Comparison of ENCODE assay signal across 18 cellular contexts in the genomic region with DNA sequence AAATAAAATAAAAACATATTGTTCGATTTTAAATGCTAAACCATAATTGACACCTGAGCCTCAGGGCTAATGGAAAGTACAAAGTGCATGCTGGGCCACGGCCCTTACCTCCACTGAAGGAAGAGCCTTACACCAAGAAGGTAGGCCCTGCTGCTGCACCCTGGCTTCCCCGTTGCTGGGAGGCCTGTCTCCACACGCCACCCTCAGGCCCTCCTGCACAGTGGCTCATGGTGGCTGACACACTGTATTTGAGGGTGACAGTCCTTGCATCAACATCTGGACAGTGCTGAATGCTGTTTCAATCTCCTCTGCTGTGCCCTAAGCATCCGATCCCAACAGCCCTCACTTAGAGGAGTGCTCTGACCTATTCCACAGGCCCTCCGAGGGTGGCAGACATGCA. TPM values are rescaled to one million over a fixed set of nuclear protein-coding genes. Genes with fewer than 3 reads are reported as not detected.
"Had no signal": no experiment of that assay in that cellular context is flagged by ENCODE, and none has a peak within 500 bp of the region (broad histone marks: within the 10 kb centered on the region; RNA-seq: fewer than 3 reads in every experiment).

No MANE protein-coding gene starts in this region.

- H3K4me1 ChIP-seq: psoas muscle had no signal

- H3K9me3 ChIP-seq: mucosa of descending colon, psoas muscle, tibial nerve had no signal

- H3K36me3 Mint-ChIP-seq: brain; natural killer cell treated with Interleukin-12 subunit alpha and Interleukin-12 subunit beta and Interleukin-15 and Interleukin-18, amount 100 ng/mL, for 72 hours; stimulated activated naive B cell treated with anti-CD40 and anti-IgM and Interleukin-4, amounts not matched to agents 10 μg/mL and 1 μg/mL and 100 μg/mL, for 72 hours had no signal

- H3K27ac ChIP-seq: psoas muscle, tibial nerve, VCaP had no signal

- H3K4me3 ChIP-seq: mucosa of descending colon, psoas muscle, tibial nerve had no signal

- H3K36me3 ChIP-seq: tibial nerve had no signal

- H3K4me3 Mint-ChIP-seq: activated T-helper 1 cell treated with anti-CD3 and anti-CD28 coated beads, Interleukin-12 subunit alpha, Interleukin-12 subunit beta, Interleukin-2, Interleukin-4 antibody, amounts not matched to agents 30 ng/mL and 10 ng/mL and 1 ng/mL, durations not matched to agents 14 hours and 24 hours and 36 hours; brain; central memory CD8-positive, alpha-beta T cell; effector memory CD8-positive, alpha-beta T cell; natural killer cell treated with Interleukin-12 subunit alpha and Interleukin-12 subunit beta and Interleukin-15 and Interleukin-18, amount 100 ng/mL, for 72 hours; stimulated activated naive B cell treated with anti-CD40 and anti-IgM and Interleukin-4, amounts not matched to agents 10 μg/mL and 1 μg/mL and 100 μg/mL, for 72 hours had no signal

- DNase-seq: amniotic stem cell; effector memory CD8-positive, alpha-beta T cell; hippocampal formation; mammary epithelial cell; mucosa of descending colon; psoas muscle; stimulated activated CD4-positive, alpha-beta T cell treated with anti-CD3 and anti-CD28 coated beads, Interleukin-2, amount 100 ng/mL, for 24 hours; stimulated activated naive B cell treated with anti-CD40 and anti-IgM and Interleukin-4, amounts not matched to agents 10 μg/mL and 1 μg/mL and 100 μg/mL, for 72 hours had no signal

- H3K27ac Mint-ChIP-seq: activated naive CD4-positive, alpha-beta T cell treated with anti-CD3 and anti-CD28 coated beads, Interleukin-2, amount 50 U/mL, for 72 hours; activated T-helper 1 cell treated with anti-CD3 and anti-CD28 coated beads, Interleukin-12 subunit alpha, Interleukin-12 subunit beta, Interleukin-2, Interleukin-4 antibody, amounts not matched to agents 30 ng/mL and 10 ng/mL and 1 ng/mL, durations not matched to agents 14 hours and 24 hours and 36 hours; natural killer cell treated with Interleukin-12 subunit alpha and Interleukin-12 subunit beta and Interleukin-15 and Interleukin-18, amount 100 ng/mL, for 72 hours; stimulated activated naive B cell treated with anti-CD40 and anti-IgM and Interleukin-4, amounts not matched to agents 10 μg/mL and 1 μg/mL and 100 μg/mL, for 72 hours had no signal

- ATAC-seq: activated naive CD4-positive, alpha-beta T cell treated with anti-CD3 and anti-CD28 coated beads, Interleukin-2, amount 50 U/mL, for 72 hours; effector memory CD8-positive, alpha-beta T cell; mucosa of descending colon; natural killer cell treated with Interleukin-12 subunit alpha and Interleukin-12 subunit beta and Interleukin-15 and Interleukin-18, amount 100 ng/mL, for 72 hours; psoas muscle; sciatic nerve; stimulated activated naive B cell treated with anti-CD40 and anti-IgM and Interleukin-4, amounts not matched to agents 10 μg/mL and 1 μg/mL and 100 μg/mL, for 72 hours had no signal

- H3K27me3 Mint-ChIP-seq: central memory CD8-positive, alpha-beta T cell; effector memory CD8-positive, alpha-beta T cell; natural killer cell treated with Interleukin-12 subunit alpha and Interleukin-12 subunit beta and Interleukin-15 and Interleukin-18, amount 100 ng/mL, for 72 hours; stimulated activated naive B cell treated with anti-CD40 and anti-IgM and Interleukin-4, amounts not matched to agents 10 μg/mL and 1 μg/mL and 100 μg/mL, for 72 hours had no signal

- H3K9me3 Mint-ChIP-seq: central memory CD8-positive, alpha-beta T cell; effector memory CD8-positive, alpha-beta T cell; natural killer cell treated with Interleukin-12 subunit alpha and Interleukin-12 subunit beta and Interleukin-15 and Interleukin-18, amount 100 ng/mL, for 72 hours; stimulated activated naive B cell treated with anti-CD40 and anti-IgM and Interleukin-4, amounts not matched to agents 10 μg/mL and 1 μg/mL and 100 μg/mL, for 72 hours had no signal

RNA-seq across cellular contexts. Expression of a gene that starts 39.3 kb away (rescaled TPM):
- total RNA-seq: natural killer cell treated with Interleukin-12 subunit alpha and Interleukin-12 subunit beta and Interleukin-15 and Interleukin-18, amount 100 ng/mL, for 72 hours; osteoblast; psoas muscle; subcutaneous adipose tissue had no signal
